In the genomic region with DNA sequence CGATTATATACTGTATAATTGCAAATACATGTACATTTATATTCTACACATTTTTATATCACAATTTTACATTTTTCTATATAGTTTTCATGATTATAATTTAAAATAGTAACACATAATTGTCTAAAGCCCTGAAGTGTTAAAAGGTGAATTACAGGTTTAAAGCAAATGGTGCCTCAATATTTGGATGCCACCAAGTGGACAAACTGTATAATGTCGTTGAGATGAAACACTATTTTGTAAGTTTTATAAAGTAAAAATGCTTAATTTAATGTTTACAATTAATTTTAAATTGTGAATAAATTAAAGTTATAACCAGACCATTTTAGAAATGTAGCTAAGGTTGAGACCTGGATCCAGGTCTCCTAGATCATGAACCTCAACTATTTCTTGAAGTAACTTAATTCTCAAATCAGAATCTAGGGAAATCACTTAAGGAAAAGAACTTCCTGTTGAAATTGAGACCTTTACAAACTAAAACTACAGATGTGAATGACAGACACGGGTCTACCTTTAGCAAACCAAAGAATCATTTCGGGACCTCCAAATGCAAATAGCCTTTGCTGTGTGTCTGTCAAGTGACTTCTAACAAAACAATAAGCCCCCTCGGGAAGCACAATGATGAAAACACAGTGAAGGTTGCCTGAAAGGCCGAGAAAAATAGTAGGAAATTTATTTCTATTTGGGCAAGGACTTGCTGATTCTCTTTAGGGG, we compare ENCODE assay signal across 8 cellular contexts. TPM values are rescaled to one million over a fixed set of nuclear protein-coding genes. Genes with fewer than 3 reads are reported as not detected.
A peak's percentile ranks its signal among the peaks of the same experiment; 100 is the strongest.
DNase-seq lines count a peak whose midpoint lies in the region; ATAC-seq and TF ChIP-seq lines count a peak whose summit lies in the region.

No MANE protein-coding gene starts in this region.

- peak overlapping the region; percentile 36 to 72 (median 52) for H3K27ac Mint-ChIP-seq in brain
- no peak overlapping the region for H3K27ac Mint-ChIP-seq in activated T-helper 1 cell treated with anti-CD3 and anti-CD28 coated beads, Interleukin-12 subunit alpha, Interleukin-12 subunit beta, Interleukin-2, Interleukin-4 antibody, amounts not matched to agents 30 ng/mL and 10 ng/mL and 1 ng/mL, durations not matched to agents 14 hours and 24 hours and 36 hours

- TF ChIP-seq CTCF in brain (conservative IDR thresholded peaks at IDR 0.05): peak; percentile 69 to 83

- intact Hi-C loops in activated T-helper 1 cell treated with anti-CD3 and anti-CD28 coated beads, Interleukin-12 subunit alpha, Interleukin-12 subunit beta, Interleukin-2, Interleukin-4 antibody, amounts not matched to agents 30 ng/mL and 10 ng/mL and 1 ng/mL, durations not matched to agents 14 hours and 24 hours and 36 hours (cut with micrococcal nuclease): loop anchor here (1.0 kb wide), 1 partner anchor 341 kb away; no protein-coding TSS in a partner anchor

- no peaks in the 10 kb centered on the region for H3K36me3 Mint-ChIP-seq in brain
- no peaks in the 10 kb centered on the region for H3K36me3 Mint-ChIP-seq in activated T-helper 1 cell treated with anti-CD3 and anti-CD28 coated beads, Interleukin-12 subunit alpha, Interleukin-12 subunit beta, Interleukin-2, Interleukin-4 antibody, amounts not matched to agents 30 ng/mL and 10 ng/mL and 1 ng/mL, durations not matched to agents 14 hours and 24 hours and 36 hours (ENCODE audit: low read depth)

- ATAC-seq in GM19328 (IDR thresholded peaks at IDR 0.05; ENCODE audit: unreplicated experiment): no peak

- peak overlapping the region; percentile 6 to 71 (median 61) for H3K4me3 Mint-ChIP-seq in brain
- no peak overlapping the region for H3K4me3 Mint-ChIP-seq in activated T-helper 1 cell treated with anti-CD3 and anti-CD28 coated beads, Interleukin-12 subunit alpha, Interleukin-12 subunit beta, Interleukin-2, Interleukin-4 antibody, amounts not matched to agents 30 ng/mL and 10 ng/mL and 1 ng/mL, durations not matched to agents 14 hours and 24 hours and 36 hours

- peaks cover 3% of the 10 kb centered on the region for H3K27me3 Mint-ChIP-seq in brain
- H3K27me3 Mint-ChIP-seq in activated T-helper 1 cell treated with anti-CD3 and anti-CD28 coated beads, Interleukin-12 subunit alpha, Interleukin-12 subunit beta, Interleukin-2, Interleukin-4 antibody, amounts not matched to agents 30 ng/mL and 10 ng/mL and 1 ng/mL, durations not matched to agents 14 hours and 24 hours and 36 hours (ENCODE audit: insufficient read depth): no peaks in the 10 kb centered on the region

- H3K4me1 Mint-ChIP-seq in brain: peaks cover 24% of the 10 kb centered on the region
- no peaks in the 10 kb centered on the region for H3K4me1 Mint-ChIP-seq in activated T-helper 1 cell treated with anti-CD3 and anti-CD28 coated beads, Interleukin-12 subunit alpha, Interleukin-12 subunit beta, Interleukin-2, Interleukin-4 antibody, amounts not matched to agents 30 ng/mL and 10 ng/mL and 1 ng/mL, durations not matched to agents 14 hours and 24 hours and 36 hours (ENCODE audit: low read depth)

- no peaks in the 10 kb centered on the region for H3K9me3 Mint-ChIP-seq in brain
- H3K9me3 Mint-ChIP-seq in activated T-helper 1 cell treated with anti-CD3 and anti-CD28 coated beads, Interleukin-12 subunit alpha, Interleukin-12 subunit beta, Interleukin-2, Interleukin-4 antibody, amounts not matched to agents 30 ng/mL and 10 ng/mL and 1 ng/mL, durations not matched to agents 14 hours and 24 hours and 36 hours: no peaks in the 10 kb centered on the region

- peak; percentile 1 for DNase-seq in DMS53 treated with DMSO at 0.1 percent for 48 hours (lab: John Stamatoyannopoulos, UW; ENCODE audit: unreplicated experiment)
- DNase-seq in LoVo (ENCODE audit: low spot score): peak; percentile 28
- DNase-seq in medulla oblongata (ENCODE audit: extremely low spot score): peak; percentile 39
- DNase-seq in nucleus accumbens (lab: John Stamatoyannopoulos, UW): no peak
- no peak for DNase-seq in activated T-helper 1 cell treated with anti-CD3 and anti-CD28 coated beads, Interleukin-12 subunit alpha, Interleukin-12 subunit beta, Interleukin-2, Interleukin-4 antibody, amounts not matched to agents 30 ng/mL and 10 ng/mL and 1 ng/mL, durations not matched to agents 14 hours and 24 hours and 36 hours (ENCODE audit: low spot score)
- DNase-seq in H4 (ENCODE audit: low spot score): no peak

RNA-seq across cellular contexts. Expression of a gene that starts 37.8 kb away (rescaled TPM):
- polyA plus RNA-seq in brain (ENCODE audit: insufficient read depth, low read depth, low replicate concordance): 2.3 TPM
- 1.4 and 1.8 TPM in 2 replicates for total RNA-seq in activated T-helper 1 cell treated with anti-CD3 and anti-CD28 coated beads, Interleukin-12 subunit alpha, Interleukin-12 subunit beta, Interleukin-2, Interleukin-4 antibody, amounts not matched to agents 30 ng/mL and 10 ng/mL and 1 ng/mL, durations not matched to agents 14 hours and 24 hours and 36 hours
- 3.6 and 4.7 TPM in 2 replicates for total RNA-seq in H4 (2014; rRNA removed; shearing (Covaris generic))

Comparison
In these comparisons a context has a peak if more than half of its experiments do, and no peak if none do; other contexts are left out.
1. DNase-seq: peak in DMS53 treated with DMSO at 0.1 percent for 48 hours (single experiment), LoVo (single experiment) and medulla oblongata (single experiment); none in nucleus accumbens (0 of 56), activated T-helper 1 cell treated with anti-CD3 and anti-CD28 coated beads, Interleukin-12 subunit alpha, Interleukin-12 subunit beta, Interleukin-2, Interleukin-4 antibody, amounts not matched to agents 30 ng/mL and 10 ng/mL and 1 ng/mL, durations not matched to agents 14 hours and 24 hours and 36 hours (single experiment) and H4 (single experiment).